In the genomic region with DNA sequence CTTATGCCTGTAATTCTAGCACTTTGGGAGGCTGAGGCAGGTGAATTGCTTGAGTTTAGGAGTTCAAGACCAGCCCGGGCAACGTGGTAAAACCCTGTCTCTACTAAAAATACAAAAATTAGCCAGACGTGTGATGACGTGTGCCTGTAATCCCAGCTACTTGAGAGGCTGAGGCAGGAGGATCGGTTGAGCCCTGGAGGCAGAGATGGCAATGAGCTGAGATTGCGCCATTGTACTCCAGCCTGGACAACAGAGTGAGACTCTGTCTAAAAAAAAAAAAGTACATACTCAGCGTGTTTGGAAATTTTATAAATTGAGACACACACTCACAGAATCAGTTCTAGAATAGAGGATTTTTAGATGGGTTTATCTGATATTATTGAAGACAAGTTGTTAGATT, we compare ENCODE assay signal across 12 cellular contexts. TPM values are rescaled to one million over a fixed set of nuclear protein-coding genes. Genes with fewer than 3 reads are reported as not detected.
"Had no signal": no experiment of that assay in that cellular context is flagged by ENCODE, and none has a peak within 500 bp of the region (broad histone marks: within the 10 kb centered on the region; RNA-seq: fewer than 3 reads in every experiment).

No MANE protein-coding gene starts in this region.

- H3K27ac ChIP-seq: GM23248, HL-60, KMS-11 had no signal

- H3K36me3 ChIP-seq: HAP-1 had no signal

- H3K27ac Mint-ChIP-seq: HFFc6, IgD-negative memory B cell had no signal

- H3K4me3 Mint-ChIP-seq: HFFc6, IgD-negative memory B cell had no signal

- H3K9me3 Mint-ChIP-seq: HFFc6, IgD-negative memory B cell had no signal

- H2AFZ ChIP-seq: GM23248 had no signal

- ATAC-seq: HCT116, HepG2 had no signal

- DNase-seq: GM23248, GOT3, H7, HFFc6, KBM-7 had no signal

- H3K9ac ChIP-seq: GM23248, KMS-11 had no signal

- H3K4me1 ChIP-seq: HAP-1 had no signal

- FAIRE-seq: HepG2 had no signal

- H3K4me1 Mint-ChIP-seq: IgD-negative memory B cell had no signal

- H3K4me2 ChIP-seq: KMS-11 had no signal

- H3K4me3 ChIP-seq: GM23248, HAP-1 had no signal

- H3K36me3 Mint-ChIP-seq: IgD-negative memory B cell had no signal

- H3K9me3 ChIP-seq: HAP-1 had no signal

RNA-seq across cellular contexts. Expression of gene EFHD1, which starts 46.6 kb away (rescaled TPM):
- total RNA-seq: GM23248, HT1080 had no signal
- polyA plus RNA-seq: GM23248, HepG2 had no signal
